2 cellular contexts compared by ENCODE assay signal in genomic region chr2:99735753-99736152, GRCh38.
TF ChIP-seq lines count a peak whose summit lies in the region.

No MANE protein-coding gene starts in this region.

TF ChIP-seq in HCT116, 20 proteins besides CTCF, POLR2A, EP300 and RAD21 (continued from another document):
- TF ChIP-seq CBX3 (IDR thresholded peaks at IDR 0.05; ENCODE audit: low read depth) (no peak), YY1 (IDR thresholded peaks at IDR 0.05; ENCODE audit: extremely low read depth, insufficient replicate concordance, low read depth, low read length) (no peak), SRF (IDR thresholded peaks at IDR 0.05; ENCODE audit: low read depth) (no peak), REST (IDR thresholded peaks at IDR 0.05; ENCODE audit: low read depth) (no peak), MAX (IDR thresholded peaks at IDR 0.05) (no peak), ZNF274 (IDR thresholded peaks at IDR 0.05; ENCODE audit: low read depth, low read length) (no peak), POLR2AphosphoS5 (IDR thresholded peaks at IDR 0.05; ENCODE audit: low read depth, low read length) (no peak), EGR1 (IDR thresholded peaks at IDR 0.05; ENCODE audit: low read depth) (no peak), EZH2phosphoT487 (IDR thresholded peaks at IDR 0.05; ENCODE audit: borderline replicate concordance) (no peak), TCF7L2 (IDR thresholded peaks at IDR 0.05; ENCODE audit: borderline replicate concordance, extremely low read depth, insufficient read depth, insufficient read length) (no peak), ELF1 (IDR thresholded peaks at IDR 0.05; ENCODE audit: borderline replicate concordance, low read depth) (no peak), JUND (IDR thresholded peaks at IDR 0.05) (no peak), ZBTB33 (IDR thresholded peaks at IDR 0.05; ENCODE audit: extremely low read depth, insufficient replicate concordance, low read length) (no peak)
TF ChIP-seq in HCT116: peak in this region for 0.

TF ChIP-seq in GM23338, 12 proteins besides CTCF, POLR2A, EP300 and RAD21 (continued from another document):
- TF ChIP-seq ZNF114 (CRISPR knock-in tag; IDR thresholded peaks at IDR 0.05) (no peak), JUNB (IDR thresholded peaks at IDR 0.05; ENCODE audit: unreplicated experiment) (no peak), REST (IDR thresholded peaks at IDR 0.05; ENCODE audit: unreplicated experiment) (no peak), POLR2AphosphoS5 (IDR thresholded peaks at IDR 0.05; ENCODE audit: low read depth) (no peak), EZH2 (IDR thresholded peaks at IDR 0.05; ENCODE audit: low read depth, unreplicated experiment) (no peak)
